Comparison of ENCODE assay signal across 20 cellular contexts in the genomic region with DNA sequence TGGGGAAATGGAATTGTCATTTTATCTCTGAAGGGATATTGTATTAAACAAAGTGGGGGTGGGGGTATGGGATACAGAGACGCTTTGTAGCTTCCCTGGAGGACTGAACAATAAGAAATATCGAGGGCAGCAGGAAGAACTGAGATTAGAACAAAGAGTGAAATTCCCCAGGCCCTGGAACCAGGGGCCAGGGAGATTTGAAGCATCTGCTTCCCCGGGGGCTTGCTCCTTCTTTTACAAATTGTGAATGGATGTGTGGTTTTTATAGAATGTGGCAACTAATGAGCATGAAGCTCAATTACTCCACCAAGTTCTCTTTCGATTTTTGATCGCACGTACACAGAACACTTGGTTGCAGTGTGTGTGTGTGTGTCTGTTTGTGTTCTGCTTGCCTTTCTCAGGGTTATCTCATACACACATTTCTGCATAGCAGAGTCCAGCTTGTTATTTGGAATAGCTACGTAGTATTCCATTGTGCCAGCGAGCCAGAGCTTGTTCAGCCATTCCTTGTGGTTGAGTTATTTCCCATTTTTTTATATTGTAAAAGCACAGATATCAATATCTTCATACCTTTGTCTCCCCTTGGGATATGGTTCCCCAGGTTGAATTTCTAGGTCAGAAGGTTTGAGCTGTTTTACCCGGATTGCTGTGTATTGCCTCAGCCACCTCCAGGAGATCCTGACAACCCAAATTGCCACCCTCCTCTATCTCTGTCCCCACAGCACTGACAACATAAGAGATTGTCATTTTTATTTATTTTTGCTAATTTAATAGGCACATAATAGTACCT. TPM values are rescaled to one million over a fixed set of nuclear protein-coding genes. Genes with fewer than 3 reads are reported as not detected.
A peak's percentile ranks its signal among the peaks of the same experiment; 100 is the strongest.
DNase-seq lines count a peak whose midpoint lies in the region; ATAC-seq lines count a peak whose summit lies in the region.
"Had no signal": no experiment of that assay in that cellular context is flagged by ENCODE, and none has a peak within 500 bp of the region (broad histone marks: within the 10 kb centered on the region; RNA-seq: fewer than 3 reads in every experiment).

No MANE protein-coding gene starts in this region.

- H3K36me3 ChIP-seq in neuron (ENCODE audit: insufficient read depth, low read length): no peaks in the 10 kb centered on the region
- H3K36me3 ChIP-seq: cardiac muscle cell, left ventricle myocardium inferior had no signal

- in situ Hi-C loops in G401 (cut with HindIII; ENCODE audit: low sequenced_read_pairs): no loop called here

- DNase-seq in G401 (ENCODE audit: low spot score) (peak; percentile 20), RPMI7951 (ENCODE audit: low read depth) (peak; percentile 72), fibroblast of peridontal ligament (ENCODE audit: extremely low read depth) (peak; percentile 2), DMS114 treated with DMSO at 0.1 percent for 48 hours (lab: John Stamatoyannopoulos, UW; ENCODE audit: unreplicated experiment) (no peak), DMS79 (lab: John Stamatoyannopoulos, UW) (no peak)
- DNase-seq: activated CD4-positive, alpha-beta T cell treated with anti-CD3 and anti-CD28 coated beads for 4 hours; activated CD8-positive, alpha-beta memory T cell treated with anti-CD3 and anti-CD28 coated beads, Interleukin-2, amount 50 U/mL, for 4 hours; activated effector memory CD4-positive, alpha-beta T cell treated with anti-CD3 and anti-CD28 coated beads, Interleukin-2, amount 50 U/mL, for 16 hours; COR-L47; dermis blood vessel endothelial cell; left ventricle myocardium inferior; NCI-H1105; stimulated activated naive B cell treated with anti-CD40 and anti-IgM and Interleukin-4, amounts not matched to agents 10 μg/mL and 1 μg/mL and 100 μg/mL, for 72 hours had no signal

- H3K4me1 ChIP-seq in neuron (ENCODE audit: insufficient read depth, low read length): peaks cover 58% of the 10 kb centered on the region

- H3K27me3 ChIP-seq in neuron (ENCODE audit: insufficient read depth, low read length): no peaks in the 10 kb centered on the region
- H3K27me3 ChIP-seq: cardiac muscle cell had no signal

- H3K9me3 ChIP-seq in neuron (ENCODE audit: low read length): peaks cover 7% of the 10 kb centered on the region

- H3K4me3 ChIP-seq in neuron (ENCODE audit: low read length): peak overlapping the region; percentile 32
- H3K4me3 ChIP-seq: cardiac muscle cell, GM23248, left ventricle myocardium inferior had no signal

- ATAC-seq in GM18909 (IDR thresholded peaks at IDR 0.05; ENCODE audit: poor library complexity, unreplicated experiment): no peak
- ATAC-seq: sciatic nerve; stimulated activated naive B cell treated with anti-CD40 and anti-IgM and Interleukin-4, amounts not matched to agents 10 μg/mL and 1 μg/mL and 100 μg/mL, for 72 hours had no signal

- peak overlapping the region; percentile 42 for H2AFZ ChIP-seq in neuron (ENCODE audit: low read depth, low read length)
- H2AFZ ChIP-seq: GM23248 had no signal

RNA-seq across cellular contexts. Expression of a gene that starts 4.2 kb away (rescaled TPM):
- total RNA-seq in G401 (2014; rRNA removed; shearing (Covaris generic)): 4.7 TPM in 1 of 2 replicates, not detected in the other
- total RNA-seq in RPMI7951 (2014; rRNA removed; shearing (Covaris generic)): 10.0 and 11.7 TPM in 2 replicates
- total RNA-seq: GM23248 had no signal

RNA-seq across cellular contexts. Expression of a gene that starts 32.9 kb away (rescaled TPM):
- not detected in 2 replicates for total RNA-seq in G401 (2014; rRNA removed; shearing (Covaris generic))
- total RNA-seq in RPMI7951 (2014; rRNA removed; shearing (Covaris generic)): not detected in 2 replicates
- total RNA-seq: dermis blood vessel endothelial cell, GM23248, left ventricle myocardium inferior, LHCN-M2, omental fat pad, sciatic nerve had no signal

Comparison
In these comparisons a context has a peak if more than half of its experiments do, and no peak if none do; other contexts are left out.
1. DNase-seq: peak in G401 (single experiment), RPMI7951 (single experiment) and fibroblast of peridontal ligament (single experiment); none in DMS114 treated with DMSO at 0.1 percent for 48 hours (single experiment) and DMS79 (single experiment).